In the genomic region with DNA sequence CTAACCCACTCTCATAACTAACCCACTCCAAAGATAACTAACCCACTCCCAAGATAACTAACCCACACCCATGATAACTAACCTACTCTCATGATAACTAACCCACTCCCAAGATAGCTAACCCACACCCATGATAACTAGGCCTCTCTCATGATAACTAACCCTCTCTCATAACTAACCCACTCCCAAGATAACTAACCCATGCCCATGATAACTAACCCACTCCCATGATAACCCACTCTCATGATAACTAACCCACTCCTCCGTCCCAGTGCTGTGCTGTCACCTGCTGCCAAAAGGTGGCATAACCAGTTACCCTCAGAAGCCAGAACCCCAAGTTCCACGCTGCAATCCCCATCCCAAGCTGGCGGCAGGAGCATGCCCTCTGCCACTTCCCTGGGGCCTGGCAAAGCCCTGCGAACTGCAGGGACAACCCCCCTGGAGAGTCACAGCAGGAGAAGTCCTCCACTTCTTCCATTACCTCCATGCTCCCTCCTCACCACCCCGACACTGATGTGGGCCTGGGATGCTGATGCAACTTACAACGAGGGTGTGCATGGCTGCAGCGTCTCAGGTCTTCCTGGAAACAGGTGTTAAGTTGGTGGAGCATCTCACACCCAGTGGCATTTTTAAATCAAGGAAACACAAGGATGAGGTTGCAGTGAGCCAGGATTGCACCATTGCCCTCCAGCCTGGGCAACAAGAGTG, we compare ENCODE assay signal across 14 cellular contexts. TPM values are rescaled to one million over a fixed set of nuclear protein-coding genes. Genes with fewer than 3 reads are reported as not detected.
DNase-seq lines count a peak whose midpoint lies in the region; TF ChIP-seq lines count a peak whose summit lies in the region.
"Had no signal": no experiment of that assay in that cellular context is flagged by ENCODE, and none has a peak within 500 bp of the region (broad histone marks: within the 10 kb centered on the region; RNA-seq: fewer than 3 reads in every experiment).

No MANE protein-coding gene starts in this region.

- TF ChIP-seq CTCF in MM.1S (IDR thresholded peaks at IDR 0.05; ENCODE audit: low read length) (peak; percentile 22; the same call in 1 of the 2 replicates), choroid plexus epithelial cell (conservative IDR thresholded peaks at IDR 0.05; ENCODE audit: low read depth, low read length) (peak; percentile 16), retinal pigment epithelial cell (conservative IDR thresholded peaks at IDR 0.05; ENCODE audit: low read depth, low read length) (peak; percentile 33)

- H3K4me3 ChIP-seq in MM.1S (ENCODE audit: low read length) (no peak overlapping the region), choroid plexus epithelial cell (ENCODE audit: low read depth, low read length) (no peak overlapping the region), retinal pigment epithelial cell (ENCODE audit: low read length) (no peak overlapping the region)

- no peaks in the 10 kb centered on the region for H3K79me2 ChIP-seq in MM.1S (ENCODE audit: low read length)

- H3K9ac ChIP-seq in MM.1S (ENCODE audit: low read length): no peak overlapping the region

- H3K4me1 ChIP-seq in MM.1S (ENCODE audit: low read length): peaks cover 7% of the 10 kb centered on the region; the same call in 1 of the 2 replicates

- H2AFZ ChIP-seq in MM.1S (ENCODE audit: low read length): no peak overlapping the region

- H3K27me3 Mint-ChIP-seq in activated CD4-positive, alpha-beta memory T cell treated with anti-CD3 and anti-CD28 coated beads for 36 hours: no peaks in the 10 kb centered on the region
- no peaks in the 10 kb centered on the region for H3K27me3 Mint-ChIP-seq in activated CD4-positive, alpha-beta memory T cell treated with anti-CD3 and anti-CD28 coated beads, Interleukin-2, amount 10 ng/mL, durations not matched to agents 7 days and 5 days
- H3K27me3 Mint-ChIP-seq: activated CD8-positive, alpha-beta memory T cell treated with anti-CD3 and anti-CD28 coated beads, Interleukin-2, amount 10 ng/mL, durations not matched to agents 7 days and 5 days had no signal

- H4K20me1 ChIP-seq in MM.1S (ENCODE audit: insufficient read depth, low read length): no peaks in the 10 kb centered on the region

- CTCF ChIA-PET in activated CD4-positive, alpha-beta memory T cell treated with anti-CD3 and anti-CD28 coated beads for 36 hours (lab: Charles Lee): no interaction called here
- CTCF ChIA-PET in activated CD4-positive, alpha-beta memory T cell treated with anti-CD3 and anti-CD28 coated beads, Interleukin-2, amount 10 ng/mL, durations not matched to agents 7 days and 5 days (lab: Charles Lee): no interaction called here

- H3K9me3 Mint-ChIP-seq in activated CD4-positive, alpha-beta memory T cell treated with anti-CD3 and anti-CD28 coated beads for 36 hours: peaks cover 16% of the 10 kb centered on the region
- H3K9me3 Mint-ChIP-seq in activated CD4-positive, alpha-beta memory T cell treated with anti-CD3 and anti-CD28 coated beads, Interleukin-2, amount 10 ng/mL, durations not matched to agents 7 days and 5 days: peaks cover 16% of the 10 kb centered on the region

- peak overlapping the region; percentile 18 for H3K27ac Mint-ChIP-seq in activated CD4-positive, alpha-beta memory T cell treated with anti-CD3 and anti-CD28 coated beads for 36 hours
- no peak overlapping the region for H3K27ac Mint-ChIP-seq in activated CD4-positive, alpha-beta memory T cell treated with anti-CD3 and anti-CD28 coated beads, Interleukin-2, amount 10 ng/mL, durations not matched to agents 7 days and 5 days
- H3K27ac Mint-ChIP-seq: activated CD8-positive, alpha-beta memory T cell treated with anti-CD3 and anti-CD28 coated beads, Interleukin-2, amount 10 ng/mL, durations not matched to agents 7 days and 5 days had no signal

- no peaks in the 10 kb centered on the region for H3K9me3 ChIP-seq in MM.1S (replicated peaks; ENCODE audit: insufficient read depth, low read length)

- peaks cover 5% of the 10 kb centered on the region for H3K4me1 Mint-ChIP-seq in activated CD4-positive, alpha-beta memory T cell treated with anti-CD3 and anti-CD28 coated beads for 36 hours (ENCODE audit: low read depth)
- H3K4me1 Mint-ChIP-seq in activated CD4-positive, alpha-beta memory T cell treated with anti-CD3 and anti-CD28 coated beads, Interleukin-2, amount 10 ng/mL, durations not matched to agents 7 days and 5 days: peaks cover 7% of the 10 kb centered on the region
- H3K4me1 Mint-ChIP-seq: activated CD8-positive, alpha-beta memory T cell treated with anti-CD3 and anti-CD28 coated beads, Interleukin-2, amount 10 ng/mL, durations not matched to agents 7 days and 5 days had no signal

- H3K9me2 ChIP-seq in MM.1S (replicated peaks; ENCODE audit: insufficient read depth, low read length): no peaks in the 10 kb centered on the region

- H3K36me3 Mint-ChIP-seq in activated CD4-positive, alpha-beta memory T cell treated with anti-CD3 and anti-CD28 coated beads for 36 hours: no peaks in the 10 kb centered on the region
- no peaks in the 10 kb centered on the region for H3K36me3 Mint-ChIP-seq in activated CD4-positive, alpha-beta memory T cell treated with anti-CD3 and anti-CD28 coated beads, Interleukin-2, amount 10 ng/mL, durations not matched to agents 7 days and 5 days (ENCODE audit: low read depth)

- H3K27ac ChIP-seq in MM.1S (ENCODE audit: low read length): no peak overlapping the region

- POLR2A ChIA-PET in activated CD4-positive, alpha-beta memory T cell treated with anti-CD3 and anti-CD28 coated beads for 36 hours (lab: Charles Lee): no interaction called here
- POLR2A ChIA-PET in activated CD4-positive, alpha-beta memory T cell treated with anti-CD3 and anti-CD28 coated beads, Interleukin-2, amount 10 ng/mL, durations not matched to agents 7 days and 5 days (lab: Charles Lee): no interaction called here

- H3K4me3 Mint-ChIP-seq in activated CD4-positive, alpha-beta memory T cell treated with anti-CD3 and anti-CD28 coated beads for 36 hours: no peak overlapping the region
- no peak overlapping the region for H3K4me3 Mint-ChIP-seq in activated CD4-positive, alpha-beta memory T cell treated with anti-CD3 and anti-CD28 coated beads, Interleukin-2, amount 10 ng/mL, durations not matched to agents 7 days and 5 days
- H3K4me3 Mint-ChIP-seq: activated CD8-positive, alpha-beta memory T cell treated with anti-CD3 and anti-CD28 coated beads, Interleukin-2, amount 10 ng/mL, durations not matched to agents 7 days and 5 days had no signal

- no peaks in the 10 kb centered on the region for H3K36me3 ChIP-seq in MM.1S (replicated peaks; ENCODE audit: insufficient read depth, low read length)

- H3K27me3 ChIP-seq in MM.1S (replicated peaks; ENCODE audit: insufficient read depth, low read length): peaks cover 20% of the 10 kb centered on the region; the same call in 1 of the 2 replicates

- no peaks in the 10 kb centered on the region for H3F3A ChIP-seq in MM.1S (ENCODE audit: insufficient read depth, low read length)

- H3K4me2 ChIP-seq in MM.1S (ENCODE audit: low read depth, low read length): no peak overlapping the region

- intact Hi-C loops in activated CD4-positive, alpha-beta memory T cell treated with anti-CD3 and anti-CD28 coated beads for 36 hours (cut with micrococcal nuclease): loop anchor here (10.0 kb wide), 1 partner anchor 227 kb away; no protein-coding TSS in a partner anchor

- no peak for DNase-seq in activated CD4-positive, alpha-beta memory T cell treated with anti-CD3 and anti-CD28 coated beads for 36 hours
- no peak for DNase-seq in activated CD4-positive, alpha-beta memory T cell treated with anti-CD3 and anti-CD28 coated beads, Interleukin-2, amount 10 ng/mL, durations not matched to agents 7 days and 5 days
- DNase-seq in MM.1S (no peak), choroid plexus epithelial cell (ENCODE audit: low read depth) (no peak), retinal pigment epithelial cell (ENCODE audit: low read depth) (no peak), foreskin melanocyte (no peak), NOMO-1 treated with dmso at 0.1 percent for 144 hours (lab: John Stamatoyannopoulos, UW; ENCODE audit: unreplicated experiment) (no peak), C1 segment of cervical spinal cord (lab: John Stamatoyannopoulos, UW) (no peak)
- DNase-seq: activated CD8-positive, alpha-beta memory T cell treated with anti-CD3 and anti-CD28 coated beads, Interleukin-2, amount 10 ng/mL, durations not matched to agents 7 days and 5 days; anterior cingulate cortex; effector CD4-positive, alpha-beta T cell; NCI-H2029; stimulated activated CD4-positive, alpha-beta T cell treated with anti-CD3 and anti-CD28 coated beads, Interleukin-15, amount 100 ng/mL, for 24 hours; stimulated activated CD8-positive, alpha-beta memory T cell treated with anti-CD3 and anti-CD28 coated beads, Interleukin-4, amount 100 ng/mL, for 48 hours had no signal

RNA-seq across cellular contexts. Expression of gene CELSR1, which starts 30.8 kb away (rescaled TPM):
- total RNA-seq in activated CD4-positive, alpha-beta memory T cell treated with anti-CD3 and anti-CD28 coated beads for 36 hours: under 1 TPM; 0.24 to 0.36 TPM
- under 1 TPM; 0.10 to 0.13 TPM for total RNA-seq in activated CD4-positive, alpha-beta memory T cell treated with anti-CD3 and anti-CD28 coated beads, Interleukin-2, amount 10 ng/mL, durations not matched to agents 7 days and 5 days

RNA-seq across cellular contexts. Expression of gene GRAMD4, which starts 51.9 kb away (rescaled TPM):
- total RNA-seq in activated CD4-positive, alpha-beta memory T cell treated with anti-CD3 and anti-CD28 coated beads for 36 hours: 10 to 100 TPM; 50.4 to 52.0 TPM
- 10 to 100 TPM; 52.9 to 54.8 TPM for total RNA-seq in activated CD4-positive, alpha-beta memory T cell treated with anti-CD3 and anti-CD28 coated beads, Interleukin-2, amount 10 ng/mL, durations not matched to agents 7 days and 5 days
